8 cellular contexts compared by ENCODE assay signal in genomic region chr2:241149925-241150659, GRCh38. TPM values are rescaled to one million over a fixed set of nuclear protein-coding genes. Genes with fewer than 3 reads are reported as not detected.
A peak's percentile ranks its signal among the peaks of the same experiment; 100 is the strongest.
DNase-seq lines count a peak whose midpoint lies in the region; ATAC-seq and TF ChIP-seq lines count a peak whose summit lies in the region.

TSS of gene PPP1R7 (plus strand) at chr2:241150467. CDS start at chr2:241150496, 29 bp downstream.

- TF ChIP-seq CTCF in CD4-positive, alpha-beta T cell (IDR thresholded peaks at IDR 0.05): peak; percentile 61
- peak in 1 of 4 donors; percentile 18 for TF ChIP-seq CTCF in right lobe of liver (IDR thresholded peaks at IDR 0.05)

- peak within 1 kb of the TSS; percentile 65 for H3K27ac ChIP-seq in CD4-positive, alpha-beta T cell (ENCODE audit: low read depth, low read length)
- H3K27ac ChIP-seq in right lobe of liver: peak within 1 kb of the TSS; percentile 49 to 59 (median 52)

- peak; percentile 88 to 96 (median 92) for DNase-seq in CD4-positive, alpha-beta T cell
- DNase-seq in NCI-H82 (lab: John Stamatoyannopoulos, UW) (peak; percentile 97), dermis microvascular lymphatic vessel endothelial cell (ENCODE audit: low read depth in 2 of 2) (peak; percentile 87 to 95), right lobe of liver (peak; percentile 96 to 97 (median 96))
- DNase-seq in activated CD4-positive, alpha-beta T cell treated with anti-CD3 and anti-CD28 coated beads, Interleukin-2, amount 50 U/mL, for 48 hours: peak; percentile 92 to 95
- DNase-seq in stimulated activated CD4-positive, alpha-beta T cell treated with anti-CD3 and anti-CD28 coated beads, Interleukin-4, amount 100 ng/mL, for 4 hours: peak; percentile 92 to 96

- peak within 1 kb of the TSS; percentile 97 for H3K4me3 Mint-ChIP-seq in CD4-positive, alpha-beta T cell

- WGBS in right lobe of liver (ENCODE audit: insufficient coverage, low coverage, low lambda C conversion rate, missing lambda C conversion rate): 0% methylated on average over 13 of the region's 73 CpGs

- H3K4me1 Mint-ChIP-seq in CD4-positive, alpha-beta T cell (ENCODE audit: low read depth): peaks cover 43% of the 10 kb centered on the region

- no peaks in the 10 kb centered on the region for H3K9me3 ChIP-seq in CD4-positive, alpha-beta T cell (ENCODE audit: control insufficient read depth, low read length)
- H3K9me3 ChIP-seq in right lobe of liver: no peaks in the 10 kb centered on the region

- POLR2A ChIA-PET in CD4-positive, alpha-beta T cell (lab: Charles Lee): interaction anchor here (0.6 to 4.9 kb wide), 26 partner anchors 14 to 564 kb away, joined by 3 to 73 read pairs (median 4); partner anchors contain the start of genes ATG4B, CAPN10, HDLBP and ING5

- peaks cover 0 to 4% (median 0%) of the 10 kb centered on the region in 4 donors for H3K36me3 ChIP-seq in right lobe of liver

- no peaks in the 10 kb centered on the region for H3K27me3 ChIP-seq in CD4-positive, alpha-beta T cell (ENCODE audit: control insufficient read depth, insufficient read depth, low read length)
- no peaks in the 10 kb centered on the region for H3K27me3 ChIP-seq in right lobe of liver

- H3K4me3 ChIP-seq in right lobe of liver: peak within 1 kb of the TSS; percentile 92 to 99 (median 94)

- TF ChIP-seq POLR2A in right lobe of liver (IDR thresholded peaks at IDR 0.05): peak; percentile 39

- CTCF ChIA-PET in CD4-positive, alpha-beta T cell (lab: Charles Lee): interaction anchor here (0.9 to 6.9 kb wide), 9 partner anchors 30 to 236 kb away, joined by 3 to 66 read pairs (median 5); no protein-coding TSS in a partner anchor

- ATAC-seq in CD4-positive, alpha-beta T cell (ENCODE audit: poor library complexity): peak; percentile 80
- ATAC-seq in GM19397 (IDR thresholded peaks at IDR 0.05; ENCODE audit: unreplicated experiment) (peak; percentile 74), HG03571 (IDR thresholded peaks at IDR 0.05; ENCODE audit: unreplicated experiment) (peak; percentile 70), right lobe of liver (peak; percentile 93 to 94 (median 94))

- H3K36me3 Mint-ChIP-seq in CD4-positive, alpha-beta T cell (ENCODE audit: low read depth): peaks cover 38% of the 10 kb centered on the region

- no peaks in the 10 kb centered on the region for H3K27me3 Mint-ChIP-seq in CD4-positive, alpha-beta T cell

- intact Hi-C loops in CD4-positive, alpha-beta T cell (cut with DNase I, micrococcal nuclease): loop anchor here (1.0 to 10.0 kb wide), 14 partner anchors 47 to 585 kb away; partner anchors contain the start of genes MTERF4 (in 2 of the 2), CAPN10 (in 1 of the 2), D2HGDH (in 1 of the 2) and FARP2 (in 1 of the 2)
- intact Hi-C loops in right lobe of liver (cut with DNase I): no loop called here

- H3K9me3 Mint-ChIP-seq in CD4-positive, alpha-beta T cell: no peaks in the 10 kb centered on the region

- H3K4me1 ChIP-seq in right lobe of liver: peaks cover 0 to 14% (median 2%) of the 10 kb centered on the region in 4 donors

- peak within 1 kb of the TSS; percentile 89 for H3K27ac Mint-ChIP-seq in CD4-positive, alpha-beta T cell

RNA-seq across cellular contexts. Expression of gene PPP1R7, which starts in this region (rescaled TPM):
- total RNA-seq in CD4-positive, alpha-beta T cell: 10 to 100 TPM; 36.4 to 38.2 TPM
- total RNA-seq in dermis microvascular lymphatic vessel endothelial cell (45.0 and 50.5 TPM in 2 replicates), right lobe of liver (10 to 100 TPM; 27.8 to 35.7 (median 29.5) TPM)

Comparison
In these comparisons a context has a peak if more than half of its experiments do, and no peak if none do; other contexts are left out.
1. Peak in every context shown above with its lines: DNase-seq, ATAC-seq, H3K4me3 ChIP-seq and H3K27ac ChIP-seq.
2. intact Hi-C loops: an anchor here in CD4-positive, alpha-beta T cell (1.0 to 10.0 kb wide); none called in right lobe of liver.